9 cellular contexts compared by ENCODE assay signal in the genomic region with DNA sequence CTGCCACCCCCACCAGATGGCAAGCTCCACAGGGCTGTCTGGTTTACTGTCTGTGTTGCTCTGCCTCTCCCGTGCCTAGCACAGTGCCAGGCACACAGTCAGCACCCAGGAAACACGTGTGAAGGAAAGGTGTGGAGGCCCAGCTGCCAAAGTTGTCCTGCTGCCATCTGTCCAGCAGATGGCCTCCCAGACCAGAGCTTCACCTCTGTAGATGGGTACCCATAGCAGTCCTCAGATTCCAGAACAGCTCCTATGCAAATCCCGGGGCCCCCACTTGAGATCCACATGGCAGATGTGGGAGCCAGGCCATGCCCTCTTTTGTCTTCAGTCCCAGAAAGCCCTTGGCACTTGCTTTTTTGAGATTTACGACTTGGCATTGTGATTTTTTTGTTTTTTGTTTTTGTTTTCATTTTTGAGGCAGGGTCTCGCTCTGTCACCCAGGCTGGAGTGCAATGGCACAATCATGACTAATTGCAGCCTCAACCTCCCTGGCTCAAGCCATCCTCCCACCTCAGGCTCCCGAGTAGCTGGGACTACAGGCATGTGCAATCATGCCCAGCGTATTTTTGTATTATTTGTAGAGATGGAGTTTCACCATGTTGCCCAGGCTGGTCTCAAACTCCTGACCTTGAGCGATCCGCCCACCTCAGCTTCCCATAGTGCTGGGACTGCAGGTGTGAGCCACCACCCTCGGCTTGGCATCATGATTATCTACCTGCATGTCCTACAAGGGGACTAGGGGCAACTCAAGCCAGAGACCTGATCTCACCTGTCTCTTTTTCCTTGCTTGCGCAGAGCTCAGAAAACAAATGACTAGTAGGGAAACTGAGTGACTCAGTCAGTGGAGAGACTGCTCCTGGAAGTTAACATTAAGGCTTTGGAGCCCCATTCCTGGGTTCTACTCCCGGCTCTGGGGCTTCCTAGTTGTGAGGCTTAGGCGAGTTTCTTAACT. TPM values are rescaled to one million over a fixed set of nuclear protein-coding genes. Genes with fewer than 3 reads are reported as not detected.
DNase-seq lines count a peak whose midpoint lies in the region; ATAC-seq and TF ChIP-seq lines count a peak whose summit lies in the region.
"Had no signal": no experiment of that assay in that cellular context is flagged by ENCODE, and none has a peak within 500 bp of the region (broad histone marks: within the 10 kb centered on the region; RNA-seq: fewer than 3 reads in every experiment).

No MANE protein-coding gene starts in this region.

- DNase-seq in stimulated activated CD4-positive, alpha-beta T cell treated with anti-CD3 and anti-CD28 coated beads, Interleukin-15, amount 100 ng/mL, for 24 hours: peak; percentile 66
- DNase-seq in stimulated activated CD4-positive, alpha-beta T cell treated with anti-CD3 and anti-CD28 coated beads, Interleukin-12 subunit alpha, Interleukin-12 subunit beta, amount 100 ng/mL, for 4 hours: no peak
- DNase-seq in MG63: peak; percentile 51
- DNase-seq in activated CD8-positive, alpha-beta T cell treated with anti-CD3 and anti-CD28 coated beads for 36 hours: peak; percentile 69
- DNase-seq in naive thymus-derived CD4-positive, alpha-beta T cell: peak in 6 of 9 donors; percentile 29 to 52 (median 42)

- no peak overlapping the region for H3K27ac ChIP-seq in naive thymus-derived CD4-positive, alpha-beta T cell (ENCODE audit: low read depth, low read length)

- POLR2A ChIA-PET in activated CD8-positive, alpha-beta T cell treated with anti-CD3 and anti-CD28 coated beads for 36 hours (lab: Charles Lee): interaction anchor here (1.2 to 1.9 kb wide), 2 partner anchors 16 to 39 kb away, joined by 3 to 8 read pairs; no protein-coding TSS in a partner anchor
- POLR2A ChIA-PET in naive thymus-derived CD4-positive, alpha-beta T cell (lab: Charles Lee): no interaction called here

- no peak overlapping the region for H3K4me3 Mint-ChIP-seq in activated CD8-positive, alpha-beta T cell treated with anti-CD3 and anti-CD28 coated beads for 36 hours
- no peak overlapping the region for H3K4me3 Mint-ChIP-seq in naive thymus-derived CD4-positive, alpha-beta T cell
- H3K4me3 Mint-ChIP-seq: dendritic cell treated with granulocyte-macrophage colony-stimulating factor and Interleukin-4, amounts not matched to agents 40 ng/mL and 50 ng/mL, for 4 days had no signal

- TF ChIP-seq CTCF in activated CD8-positive, alpha-beta T cell treated with anti-CD3 and anti-CD28 coated beads for 36 hours (IDR thresholded peaks at IDR 0.05): peak; percentile 85

- no peak overlapping the region for H3K4me3 ChIP-seq in MG63
- no peak overlapping the region for H3K4me3 ChIP-seq in naive thymus-derived CD4-positive, alpha-beta T cell (ENCODE audit: low read length)

- H3K27me3 Mint-ChIP-seq in activated CD8-positive, alpha-beta T cell treated with anti-CD3 and anti-CD28 coated beads for 36 hours: peaks cover 32% of the 10 kb centered on the region
- H3K27me3 Mint-ChIP-seq in naive thymus-derived CD4-positive, alpha-beta T cell: peaks cover 23 to 45% (median 36%) of the 10 kb centered on the region in 5 donors

- no peaks in the 10 kb centered on the region for H3K9me3 Mint-ChIP-seq in activated CD8-positive, alpha-beta T cell treated with anti-CD3 and anti-CD28 coated beads for 36 hours
- H3K9me3 Mint-ChIP-seq in naive thymus-derived CD4-positive, alpha-beta T cell: no peaks in the 10 kb centered on the region
- H3K9me3 Mint-ChIP-seq: dendritic cell treated with granulocyte-macrophage colony-stimulating factor and Interleukin-4, amounts not matched to agents 40 ng/mL and 50 ng/mL, for 4 days had no signal

- no peaks in the 10 kb centered on the region for H3K9me3 ChIP-seq in MG63
- no peaks in the 10 kb centered on the region for H3K9me3 ChIP-seq in naive thymus-derived CD4-positive, alpha-beta T cell (ENCODE audit: control insufficient read depth in 2 of 3, low read length in 3 of 3)

- no peaks in the 10 kb centered on the region for H3K4me1 ChIP-seq in naive thymus-derived CD4-positive, alpha-beta T cell (ENCODE audit: control insufficient read depth in 2 of 2, insufficient read depth in 2 of 2, low read length in 2 of 2)

- no peak overlapping the region for H3K27ac Mint-ChIP-seq in activated CD8-positive, alpha-beta T cell treated with anti-CD3 and anti-CD28 coated beads for 36 hours
- H3K27ac Mint-ChIP-seq in naive thymus-derived CD4-positive, alpha-beta T cell: peak overlapping the region in 2 of 9 donors; percentile 10 to 66
- H3K27ac Mint-ChIP-seq: dendritic cell treated with granulocyte-macrophage colony-stimulating factor and Interleukin-4, amounts not matched to agents 40 ng/mL and 50 ng/mL, for 4 days had no signal

- H3K4me1 Mint-ChIP-seq in activated CD8-positive, alpha-beta T cell treated with anti-CD3 and anti-CD28 coated beads for 36 hours (ENCODE audit: low read depth): peaks cover 4% of the 10 kb centered on the region
- peaks cover 0 to 8% (median 3%) of the 10 kb centered on the region in 7 donors for H3K4me1 Mint-ChIP-seq in naive thymus-derived CD4-positive, alpha-beta T cell

- no peaks in the 10 kb centered on the region for H3K36me3 ChIP-seq in MG63
- no peaks in the 10 kb centered on the region for H3K36me3 ChIP-seq in naive thymus-derived CD4-positive, alpha-beta T cell (ENCODE audit: control insufficient read depth in 2 of 3, insufficient read depth in 3 of 3, low read length in 3 of 3)

- intact Hi-C loops in activated CD8-positive, alpha-beta T cell treated with anti-CD3 and anti-CD28 coated beads for 36 hours (cut with micrococcal nuclease): loop anchor here (5.0 kb wide), 1 partner anchor 81 kb away; no protein-coding TSS in a partner anchor
- intact Hi-C loops in naive thymus-derived CD4-positive, alpha-beta T cell (cut with micrococcal nuclease): loop anchor here (1.0 to 5.0 kb wide), 6 partner anchors 16 to 419 kb away; a partner anchor contains a TSS

- no peak for TF ChIP-seq POLR2A in GM18505 (IDR thresholded peaks at IDR 0.05; ENCODE audit: borderline replicate concordance, extremely low read depth, insufficient read depth, insufficient read length)

- ATAC-seq in activated CD8-positive, alpha-beta T cell treated with anti-CD3 and anti-CD28 coated beads for 36 hours: peak; percentile 75
- ATAC-seq in esophagus mucosa (peak; percentile 68), GM18505 (IDR thresholded peaks at IDR 0.05; ENCODE audit: unreplicated experiment) (no peak), HG03521 (IDR thresholded peaks at IDR 0.05; ENCODE audit: unreplicated experiment) (no peak)
- ATAC-seq in naive thymus-derived CD4-positive, alpha-beta T cell: peak; percentile 69

- CTCF ChIA-PET in activated CD8-positive, alpha-beta T cell treated with anti-CD3 and anti-CD28 coated beads for 36 hours (lab: Charles Lee): interaction anchor here (0.7 to 4.1 kb wide), 38 partner anchors 9 to 417 kb away, joined by 3 to 30 read pairs (median 4); a partner anchor contains a TSS
- CTCF ChIA-PET in naive thymus-derived CD4-positive, alpha-beta T cell (lab: Charles Lee): interaction anchor here (0.7 to 2.4 kb wide), 23 partner anchors 11 to 416 kb away, joined by 3 to 22 read pairs (median 4); a partner anchor contains a TSS

- H3K36me3 Mint-ChIP-seq in activated CD8-positive, alpha-beta T cell treated with anti-CD3 and anti-CD28 coated beads for 36 hours (ENCODE audit: low read depth): no peaks in the 10 kb centered on the region
- no peaks in the 10 kb centered on the region for H3K36me3 Mint-ChIP-seq in naive thymus-derived CD4-positive, alpha-beta T cell

- no peaks in the 10 kb centered on the region for H3K27me3 ChIP-seq in MG63
- H3K27me3 ChIP-seq in naive thymus-derived CD4-positive, alpha-beta T cell (ENCODE audit: control insufficient read depth in 2 of 2, insufficient read depth in 2 of 2, low read length in 2 of 2): peaks cover 0 to 4% of the 10 kb centered on the region in 2 donors

RNA-seq across cellular contexts. Expression of a gene that starts 16.9 kb away (rescaled TPM):
- 5.3 and 7.8 TPM in 2 replicates for total RNA-seq in MG63 (2014; rRNA removed; shearing (Covaris generic); ENCODE audit: low replicate concordance)
- 1 to 10 TPM; 6.6 to 6.8 TPM for total RNA-seq in activated CD8-positive, alpha-beta T cell treated with anti-CD3 and anti-CD28 coated beads for 36 hours
- 4.6 TPM for total RNA-seq in esophagus mucosa
- under 1 TPM; 0.08 to 0.39 (median 0.19) TPM for total RNA-seq in naive thymus-derived CD4-positive, alpha-beta T cell
- under 1 TPM in 1 of 2 donors, not detected in 1; 0.10 TPM for polyA plus RNA-seq in naive thymus-derived CD4-positive, alpha-beta T cell

RNA-seq across cellular contexts. Expression of a gene that starts 20.2 kb away (rescaled TPM):
- total RNA-seq in MG63 (2014; rRNA removed; shearing (Covaris generic); ENCODE audit: low replicate concordance): not detected in 2 replicates
- not detected for total RNA-seq in activated CD8-positive, alpha-beta T cell treated with anti-CD3 and anti-CD28 coated beads for 36 hours
- total RNA-seq in esophagus mucosa: 0.48 TPM
- total RNA-seq in naive thymus-derived CD4-positive, alpha-beta T cell: not detected
- polyA plus RNA-seq in naive thymus-derived CD4-positive, alpha-beta T cell: not detected

RNA-seq across cellular contexts. Expression of a gene that starts 57.7 kb away (rescaled TPM):
- total RNA-seq in MG63 (2014; rRNA removed; shearing (Covaris generic); ENCODE audit: low replicate concordance): 5.1 and 6.1 TPM in 2 replicates
- total RNA-seq in activated CD8-positive, alpha-beta T cell treated with anti-CD3 and anti-CD28 coated beads for 36 hours: 10 to 100 TPM; 23.5 to 24.0 TPM
- total RNA-seq in esophagus mucosa: 33.0 TPM
- total RNA-seq in naive thymus-derived CD4-positive, alpha-beta T cell: 10 to 100 TPM; 33.5 to 52.1 (median 45.2) TPM
- 10 to 100 TPM; 52.5 to 54.3 TPM for polyA plus RNA-seq in naive thymus-derived CD4-positive, alpha-beta T cell

Comparison
In these comparisons a context has a peak if more than half of its experiments do, and no peak if none do; other contexts are left out.
1. ATAC-seq: peak in activated CD8-positive, alpha-beta T cell treated with anti-CD3 and anti-CD28 coated beads for 36 hours (single experiment), esophagus mucosa (single experiment) and naive thymus-derived CD4-positive, alpha-beta T cell (single experiment); none in GM18505 (single experiment) and HG03521 (single experiment).